1 cellular context compared by ENCODE assay signal in genomic region chr2:81648370-81648769, GRCh38.
TF ChIP-seq lines count a peak whose summit lies in the region.

No MANE protein-coding gene starts in this region.

TF ChIP-seq in HCT116, 20 proteins besides CTCF, POLR2A, EP300 and RAD21 (continued from another document):
- no peak for TF ChIP-seq ATF3 (IDR thresholded peaks at IDR 0.05)
TF ChIP-seq in HCT116: peak in this region for 0.
